ENCODE assay signal across 1 cellular context in genomic region chr6:63372951-63373533, GRCh38.
TF ChIP-seq lines count a peak whose summit lies in the region.

No MANE protein-coding gene starts in this region.

TF ChIP-seq in endothelial cell of umbilical vein, 7 proteins besides CTCF, POLR2A, EP300 and RAD21 (continued from another document):
- TF ChIP-seq MAX (IDR thresholded peaks at IDR 0.05; ENCODE audit: insufficient read depth, insufficient read length): no peak
- peak; percentile 7 for TF ChIP-seq JUN (IDR thresholded peaks at IDR 0.05; ENCODE audit: borderline replicate concordance, insufficient read depth, insufficient read length, low read depth)
- TF ChIP-seq POLR2AphosphoS5 (IDR thresholded peaks at IDR 0.05; ENCODE audit: insufficient read depth, low read depth, low read length): no peak
